In the genomic region with DNA sequence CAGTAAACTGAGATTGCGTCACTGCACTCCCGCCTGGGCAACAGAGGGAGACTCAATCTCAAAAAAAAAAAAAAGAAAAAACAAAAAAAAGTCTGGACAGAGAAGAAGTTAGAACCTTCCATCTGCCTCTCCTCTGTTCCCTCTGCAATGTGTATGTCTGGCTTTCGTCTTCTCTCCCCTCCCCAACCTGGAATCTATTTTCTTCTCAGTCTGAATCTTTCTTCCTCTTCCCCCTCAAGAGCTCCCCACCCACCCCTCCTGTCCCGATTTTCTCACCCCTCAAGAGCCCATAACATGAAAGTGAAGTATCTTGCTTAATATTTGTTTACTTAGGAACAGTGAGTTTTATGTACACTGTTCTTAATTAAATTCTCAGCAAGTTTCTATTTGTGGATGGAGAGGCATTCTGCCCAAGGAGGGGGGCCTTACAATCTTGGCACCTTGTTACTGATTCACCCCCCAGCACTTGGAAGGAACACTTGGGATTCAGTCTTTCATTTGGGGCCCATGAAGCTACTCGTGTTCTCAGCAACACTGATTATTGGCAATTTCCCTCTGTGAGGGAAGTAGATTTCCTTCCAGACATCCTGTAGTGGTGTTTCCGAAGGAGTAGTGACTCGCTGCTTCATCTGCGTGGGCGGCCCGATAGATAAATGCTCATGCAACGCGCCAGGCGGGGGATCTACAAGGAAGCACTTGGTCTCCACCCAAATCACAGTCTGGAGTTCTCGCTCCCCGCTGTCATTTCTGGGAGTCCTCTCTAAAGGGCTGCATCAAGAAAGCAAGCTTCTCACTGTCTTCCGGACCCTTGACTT, we compare ENCODE assay signal across 17 cellular contexts.
A peak's percentile ranks its signal among the peaks of the same experiment; 100 is the strongest.
DNase-seq lines count a peak whose midpoint lies in the region; ATAC-seq and TF ChIP-seq lines count a peak whose summit lies in the region.
"Had no signal": no experiment of that assay in that cellular context is flagged by ENCODE, and none has a peak within 500 bp of the region (broad histone marks: within the 10 kb centered on the region; RNA-seq: fewer than 3 reads in every experiment).

No MANE protein-coding gene starts in this region.

- TF ChIP-seq CTCF in A673 (conservative IDR thresholded peaks at IDR 0.05; ENCODE audit: low read depth, low read length) = no peak
- TF ChIP-seq CTCF in fibroblast of pulmonary artery (IDR thresholded peaks at IDR 0.05; ENCODE audit: low read length, missing control alignments) = no peak
- no peak for TF ChIP-seq CTCF in nephron (IDR thresholded peaks at IDR 0.05; ENCODE audit: unreplicated experiment in 3 of 3)
- TF ChIP-seq CTCF in stomach (IDR thresholded peaks at IDR 0.05) = no peak

- no peak overlapping the region for H3K4me3 ChIP-seq in A673 (ENCODE audit: low read depth, low read length, poor library complexity, severe bottlenecking)
- H3K4me3 ChIP-seq in HUES6 (ENCODE audit: low read depth, low read length) = no peak overlapping the region
- no peak overlapping the region for H3K4me3 ChIP-seq in fibroblast of pulmonary artery (replicated peaks; ENCODE audit: low read depth, low read length)
- H3K4me3 ChIP-seq in stomach = no peak overlapping the region
- H3K4me3 ChIP-seq: ascending aorta, vagina had no signal

- H3K4me3 Mint-ChIP-seq in nephron = no peak overlapping the region
- H3K4me3 Mint-ChIP-seq in activated CD8-positive, alpha-beta memory T cell treated with anti-CD3 and anti-CD28 coated beads, Interleukin-2, amount 10 ng/mL, durations not matched to agents 7 days and 5 days = no peak overlapping the region
- H3K4me3 Mint-ChIP-seq: activated T-cell treated with anti-CD3 and anti-CD28 coated beads, Interleukin-2, amount 50 U/mL, for 72 hours; B cell; effector memory CD8-positive, alpha-beta T cell had no signal

- peak overlapping the region; percentile 8 for H3K9ac ChIP-seq in HUES6 (ENCODE audit: low read length)

- CTCF ChIA-PET in A673 (lab: Charles Lee) = no interaction called here
- CTCF ChIA-PET in activated CD8-positive, alpha-beta memory T cell treated with anti-CD3 and anti-CD28 coated beads, Interleukin-2, amount 10 ng/mL, durations not matched to agents 7 days and 5 days (lab: Charles Lee) = interaction anchor here (0.7 kb wide), 1 partner anchor 118 kb away, joined by 3 read pairs; no protein-coding TSS in a partner anchor

- H3K36me3 ChIP-seq in A673 (ENCODE audit: insufficient read depth, low read length, poor library complexity, severe bottlenecking) (no peaks in the 10 kb centered on the region), HUES6 (ENCODE audit: control insufficient read depth, insufficient read depth, low read length) (no peaks in the 10 kb centered on the region), stomach (no peaks in the 10 kb centered on the region)
- H3K36me3 ChIP-seq: ascending aorta, vagina had no signal

- POLR2A ChIA-PET in A673 (lab: Charles Lee; ENCODE audit: low non-redundant PET) = no interaction called here

- H3K9me3 Mint-ChIP-seq in nephron = no peaks in the 10 kb centered on the region
- H3K9me3 Mint-ChIP-seq in activated CD8-positive, alpha-beta memory T cell treated with anti-CD3 and anti-CD28 coated beads, Interleukin-2, amount 10 ng/mL, durations not matched to agents 7 days and 5 days (ENCODE audit: low read depth) = no peaks in the 10 kb centered on the region
- H3K9me3 Mint-ChIP-seq: activated T-cell treated with anti-CD3 and anti-CD28 coated beads, Interleukin-2, amount 50 U/mL, for 72 hours; effector memory CD8-positive, alpha-beta T cell had no signal

- TF ChIP-seq POLR2A in stomach (IDR thresholded peaks at IDR 0.05) = no peak

- DNase-seq in A673 (ENCODE audit: low spot score) (peak; percentile 90), fibroblast of pulmonary artery (ENCODE audit: low read depth) (peak; percentile 75), stomach (no peak), NCI-H1417 (lab: John Stamatoyannopoulos, UW) (no peak)
- no peak for DNase-seq in activated CD8-positive, alpha-beta memory T cell treated with anti-CD3 and anti-CD28 coated beads, Interleukin-2, amount 10 ng/mL, durations not matched to agents 7 days and 5 days
- DNase-seq in effector CD4-positive, alpha-beta T cell = no peak
- DNase-seq: activated CD4-positive, CD25-positive, alpha-beta regulatory T cell treated with anti-CD3 and anti-CD28 coated beads, Interleukin-2, amount 50 U/mL, for 72 hours; activated T-cell treated with anti-CD3 and anti-CD28 coated beads, Interleukin-2, amount 50 U/mL, for 72 hours; DND-41; effector memory CD8-positive, alpha-beta T cell; NCI-H345; stimulated activated CD8-positive, alpha-beta memory T cell treated with anti-CD3 and anti-CD28 coated beads, Interleukin-4, amount 100 ng/mL, for 48 hours had no signal

- H3K27ac ChIP-seq in A673 (ENCODE audit: low read depth, low read length, poor library complexity, severe bottlenecking) (peak overlapping the region; percentile 27), HUES6 (ENCODE audit: low read depth, low read length) (no peak overlapping the region), stomach (peak overlapping the region in 1 of 5 donors; percentile 68)
- H3K27ac ChIP-seq: ascending aorta, vagina had no signal

- H3K4me1 Mint-ChIP-seq in nephron = peaks cover 17% of the 10 kb centered on the region
- H3K4me1 Mint-ChIP-seq in activated CD8-positive, alpha-beta memory T cell treated with anti-CD3 and anti-CD28 coated beads, Interleukin-2, amount 10 ng/mL, durations not matched to agents 7 days and 5 days = no peaks in the 10 kb centered on the region
- H3K4me1 Mint-ChIP-seq: B cell had no signal

- intact Hi-C loops in A673 (cut with micrococcal nuclease; ENCODE audit: unreplicated experiment) (no loop called here), stomach (cut with DNase I; ENCODE audit: low total_unique reads) (no loop called here)

- no TSS peak for BruUV-seq in A673 (replicated peaks; lab: Mats Ljungman, UMichigan)

- H3K9me3 ChIP-seq in A673 (ENCODE audit: low read depth, low read length, poor library complexity, severe bottlenecking) (no peaks in the 10 kb centered on the region), HUES6 (ENCODE audit: control insufficient read depth, insufficient read depth, low read depth, low read length) (no peaks in the 10 kb centered on the region), stomach (peaks cover 0 to 4% (median 0%) of the 10 kb centered on the region in 4 donors)
- H3K9me3 ChIP-seq: ascending aorta, vagina had no signal

- TF ChIP-seq EP300 in stomach (IDR thresholded peaks at IDR 0.05) = no peak

- peak overlapping the region in 2 of 3 experiments; percentile 53 to 73 for H3K27ac Mint-ChIP-seq in nephron
- H3K27ac Mint-ChIP-seq in activated CD8-positive, alpha-beta memory T cell treated with anti-CD3 and anti-CD28 coated beads, Interleukin-2, amount 10 ng/mL, durations not matched to agents 7 days and 5 days = no peak overlapping the region
- H3K27ac Mint-ChIP-seq: activated T-cell treated with anti-CD3 and anti-CD28 coated beads, Interleukin-2, amount 50 U/mL, for 72 hours; B cell; effector memory CD8-positive, alpha-beta T cell had no signal

- H3K27me3 ChIP-seq in A673 (replicated peaks; ENCODE audit: insufficient read depth, low read depth, low read length, poor library complexity) (no peaks in the 10 kb centered on the region), HUES6 (ENCODE audit: control insufficient read depth, insufficient read depth, low read length) (no peaks in the 10 kb centered on the region), stomach (peaks cover 0 to 28% (median 0%) of the 10 kb centered on the region in 3 donors)
- H3K27me3 ChIP-seq: ascending aorta, vagina had no signal

- ATAC-seq in activated CD8-positive, alpha-beta memory T cell treated with anti-CD3 and anti-CD28 coated beads, Interleukin-2, amount 10 ng/mL, durations not matched to agents 7 days and 5 days = no peak
- ATAC-seq: activated T-cell treated with anti-CD3 and anti-CD28 coated beads, Interleukin-2, amount 50 U/mL, for 72 hours; effector memory CD8-positive, alpha-beta T cell had no signal

- 35 to 50% (median 44%) methylated on average over 13 to 16 of the region's 16 CpGs for WGBS in stomach, 5 donors

- H3K4me1 ChIP-seq in A673 (ENCODE audit: insufficient read depth, low read length, poor library complexity, severe bottlenecking) (peaks cover 25% of the 10 kb centered on the region), HUES6 (ENCODE audit: control insufficient read depth, insufficient read depth, low read length) (peaks cover 30% of the 10 kb centered on the region; the same call in 1 of the 2 replicates), stomach (peaks cover 0 to 16% (median 5%) of the 10 kb centered on the region in 4 donors)
- H3K4me1 ChIP-seq: ascending aorta, vagina had no signal

- peaks cover 31% of the 10 kb centered on the region for H3K27me3 Mint-ChIP-seq in nephron (ENCODE audit: low read depth)
- H3K27me3 Mint-ChIP-seq in activated CD8-positive, alpha-beta memory T cell treated with anti-CD3 and anti-CD28 coated beads, Interleukin-2, amount 10 ng/mL, durations not matched to agents 7 days and 5 days = peaks cover 6% of the 10 kb centered on the region

- H3K36me3 Mint-ChIP-seq in nephron (ENCODE audit: low read depth) = no peaks in the 10 kb centered on the region
- H3K36me3 Mint-ChIP-seq in activated CD8-positive, alpha-beta memory T cell treated with anti-CD3 and anti-CD28 coated beads, Interleukin-2, amount 10 ng/mL, durations not matched to agents 7 days and 5 days = no peaks in the 10 kb centered on the region

Comparison
In these comparisons a context has a peak if more than half of its experiments do, and no peak if none do; other contexts are left out.
1. DNase-seq: peak in A673 (single experiment) and fibroblast of pulmonary artery (single experiment); none in stomach (single experiment), activated CD8-positive, alpha-beta memory T cell treated with anti-CD3 and anti-CD28 coated beads, Interleukin-2, amount 10 ng/mL, durations not matched to agents 7 days and 5 days (single experiment), effector CD4-positive, alpha-beta T cell (single experiment) and NCI-H1417 (0 of 3).